In genomic region chr17:17591408-17592265, GRCh38 we compare ENCODE assay signal across 8 cellular contexts. TPM values are rescaled to one million over a fixed set of nuclear protein-coding genes. Genes with fewer than 3 reads are reported as not detected.
DNase-seq lines count a peak whose midpoint lies in the region; ATAC-seq and TF ChIP-seq lines count a peak whose summit lies in the region.

Gene PEMT (minus strand): TSS chr17:17591708. CDS start chr17:17591626, 82 bp downstream.

- TF ChIP-seq POLR2A in GM10847 (IDR thresholded peaks at IDR 0.05; ENCODE audit: extremely low read depth, insufficient read length) (peak; percentile 74), ovary (IDR thresholded peaks at IDR 0.05) (peak; percentile 56), thyroid gland (IDR thresholded peaks at IDR 0.05) (peak in 1 of 2 donors; percentile 83)

- H3K36me3 ChIP-seq in SU-DHL-6 (ENCODE audit: low read length) (no peaks in the 10 kb centered on the region), ovary (no peaks in the 10 kb centered on the region), thyroid gland (no peaks in the 10 kb centered on the region)

- no peaks in the 10 kb centered on the region for H3F3A ChIP-seq in SU-DHL-6 (ENCODE audit: insufficient read depth)

- no peak for TF ChIP-seq CTCF in SU-DHL-6 (IDR thresholded peaks at IDR 0.05; ENCODE audit: insufficient read depth, low read length, poor library complexity, severe bottlenecking)
- TF ChIP-seq CTCF in ovary (IDR thresholded peaks at IDR 0.05): peak in 1 of 3 donors; percentile 47
- TF ChIP-seq CTCF in thyroid gland (IDR thresholded peaks at IDR 0.05): peak in 1 of 6 experiments; percentile 13

- peak within 1 kb of the TSS; percentile 92 for H3K4me3 Mint-ChIP-seq in activated naive CD8-positive, alpha-beta T cell treated with anti-CD3 and anti-CD28 coated beads, Interleukin-2, amount 10 ng/mL, durations not matched to agents 7 days and 5 days

- 0 to 1% (median 0%) methylated on average over 56 to 76 of the region's 76 CpGs for WGBS in ovary, 3 donors
- 1% methylated on average over 29 to 32 of the region's 76 CpGs for WGBS in thyroid gland, 2 donors

- peak within 1 kb of the TSS; percentile 81 for H2AFZ ChIP-seq in SU-DHL-6 (ENCODE audit: low read depth, low read length, severe bottlenecking)

- H4K20me1 ChIP-seq in SU-DHL-6 (ENCODE audit: low read depth, low read length): no peaks in the 10 kb centered on the region

- H3K9ac ChIP-seq in SU-DHL-6 (ENCODE audit: low read length): peak within 1 kb of the TSS; percentile 78

- no peak for TF ChIP-seq EP300 in ovary (IDR thresholded peaks at IDR 0.05)

- peak within 1 kb of the TSS; percentile 92 for H3K27ac Mint-ChIP-seq in activated naive CD8-positive, alpha-beta T cell treated with anti-CD3 and anti-CD28 coated beads, Interleukin-2, amount 10 ng/mL, durations not matched to agents 7 days and 5 days

- H3K27ac ChIP-seq in SU-DHL-6 (ENCODE audit: low read depth, low read length) (peak within 1 kb of the TSS; percentile 54), ovary (peak within 1 kb of the TSS in 1 of 2 donors; percentile 84), thyroid gland (peak within 1 kb of the TSS; percentile 50 to 85 (median 77))

- H3K36me3 Mint-ChIP-seq in activated naive CD8-positive, alpha-beta T cell treated with anti-CD3 and anti-CD28 coated beads, Interleukin-2, amount 10 ng/mL, durations not matched to agents 7 days and 5 days: no peaks in the 10 kb centered on the region

- DNase-seq in NCI-H128 (lab: John Stamatoyannopoulos, UW; ENCODE audit: unreplicated experiment) (peak; percentile 86), Right ventricle myocardium inferior (ENCODE audit: missing footprints) (peak; percentile 98), ovary (peak; percentile 93 to 97 (median 94)), thyroid gland (peak; percentile 98)
- DNase-seq in activated naive CD8-positive, alpha-beta T cell treated with anti-CD3 and anti-CD28 coated beads, Interleukin-2, amount 10 ng/mL, durations not matched to agents 7 days and 5 days: peak; percentile 91

- ATAC-seq in HG02678 (IDR thresholded peaks at IDR 0.05; ENCODE audit: unreplicated experiment) (peak; percentile 93), Right ventricle myocardium inferior (peak; percentile 98)
- peak; percentile 97 for ATAC-seq in activated naive CD8-positive, alpha-beta T cell treated with anti-CD3 and anti-CD28 coated beads, Interleukin-2, amount 10 ng/mL, durations not matched to agents 7 days and 5 days (ENCODE audit: low read depth)

- H3K79me2 ChIP-seq in SU-DHL-6 (ENCODE audit: insufficient read depth, low read length): peaks cover 11% of the 10 kb centered on the region; the same call in 1 of the 2 replicates

- no peaks in the 10 kb centered on the region for H3K27me3 ChIP-seq in SU-DHL-6 (ENCODE audit: low read length)
- H3K27me3 ChIP-seq in ovary: no peaks in the 10 kb centered on the region
- H3K27me3 ChIP-seq in thyroid gland: no peaks in the 10 kb centered on the region

- no peaks in the 10 kb centered on the region for H3K9me2 ChIP-seq in SU-DHL-6 (replicated peaks; ENCODE audit: insufficient read depth, low read length)

- POLR2A ChIA-PET in activated naive CD8-positive, alpha-beta T cell treated with anti-CD3 and anti-CD28 coated beads, Interleukin-2, amount 10 ng/mL, durations not matched to agents 7 days and 5 days (lab: Charles Lee): no interaction called here

- no peaks in the 10 kb centered on the region for H3K9me3 Mint-ChIP-seq in activated naive CD8-positive, alpha-beta T cell treated with anti-CD3 and anti-CD28 coated beads, Interleukin-2, amount 10 ng/mL, durations not matched to agents 7 days and 5 days

- H3K9me3 ChIP-seq in SU-DHL-6 (ENCODE audit: insufficient read depth, low read length) (no peaks in the 10 kb centered on the region), ovary (no peaks in the 10 kb centered on the region), thyroid gland (no peaks in the 10 kb centered on the region)

- no peaks in the 10 kb centered on the region for H3K27me3 Mint-ChIP-seq in activated naive CD8-positive, alpha-beta T cell treated with anti-CD3 and anti-CD28 coated beads, Interleukin-2, amount 10 ng/mL, durations not matched to agents 7 days and 5 days

- H3K4me3 ChIP-seq in SU-DHL-6 (ENCODE audit: insufficient read depth, low read length, poor library complexity, severe bottlenecking): peak within 1 kb of the TSS; percentile 91
- peak within 1 kb of the TSS; percentile 88 for H3K4me3 ChIP-seq in ovary
- peak within 1 kb of the TSS; percentile 21 to 92 (median 79) for H3K4me3 ChIP-seq in thyroid gland (replicated peaks in 1 of 3)

- intact Hi-C loops in Right ventricle myocardium inferior (cut with DNase I): no loop called here
- intact Hi-C loops in ovary (cut with DNase I): loop anchor here in 2 of 4 donors (10.0 kb wide), 1 partner anchor 97 kb away; the partner anchor contains the start of gene RASD1 (in 2 of the 2)
- intact Hi-C loops in thyroid gland (cut with DNase I): no loop called here

- peak within 1 kb of the TSS; percentile 85 for H3K4me2 ChIP-seq in SU-DHL-6 (ENCODE audit: low read depth, low read length, poor library complexity, severe bottlenecking)

- peaks cover 13% of the 10 kb centered on the region for H3K4me1 Mint-ChIP-seq in activated naive CD8-positive, alpha-beta T cell treated with anti-CD3 and anti-CD28 coated beads, Interleukin-2, amount 10 ng/mL, durations not matched to agents 7 days and 5 days

- peaks cover 25% of the 10 kb centered on the region for H3K4me1 ChIP-seq in ovary (ENCODE audit: insufficient read depth)
- peaks cover 38 to 47% of the 10 kb centered on the region in 2 donors for H3K4me1 ChIP-seq in thyroid gland

RNA-seq across cellular contexts. Expression of gene PEMT, which starts in this region (rescaled TPM):
- 10 to 100 TPM; 13.1 to 13.9 TPM for total RNA-seq in activated naive CD8-positive, alpha-beta T cell treated with anti-CD3 and anti-CD28 coated beads, Interleukin-2, amount 10 ng/mL, durations not matched to agents 7 days and 5 days
- 18.2 TPM for total RNA-seq in Right ventricle myocardium inferior
- 10 to 100 TPM; 21.6 to 62.8 (median 36.6) TPM for total RNA-seq in ovary
- 10 to 100 TPM in 1 of 2 donors, 1 to 10 TPM in 1; 6.6 to 32.5 TPM for polyA plus RNA-seq in ovary
- total RNA-seq in thyroid gland: 10 to 100 TPM; 52.5 to 76.1 (median 62.6) TPM
